Comparison of ENCODE assay signal across 8 cellular contexts in genomic region chr9:137551656-137552534, GRCh38.
DNase-seq lines count a peak whose midpoint lies in the region; ATAC-seq lines count a peak whose summit lies in the region.

TSS of gene MRPL41 (plus strand) at chr9:137551879. CDS start at chr9:137552082, 203 bp downstream.

- H3K9me3 Mint-ChIP-seq in memory B cell = no peaks in the 10 kb centered on the region

- no peaks in the 10 kb centered on the region for H3K27me3 ChIP-seq in effector memory CD4-positive, alpha-beta T cell (replicated peaks; ENCODE audit: control insufficient read depth, insufficient read depth, low read length, poor library complexity, severe bottlenecking)

- peak; percentile 96 for DNase-seq in CD1c-positive myeloid dendritic cell (ENCODE audit: extremely low spot score)
- DNase-seq in HK-2 (ENCODE audit: unreplicated experiment) = peak; percentile 91
- DNase-seq in NK-92 treated with Interleukin-12 subunit alpha and Interleukin-12 subunit beta, amount 100 ng/mL, for 24 hours (lab: John Stamatoyannopoulos, UW) = peak; percentile 82
- peak; percentile 71 to 76 for DNase-seq in activated CD8-positive, alpha-beta memory T cell treated with anti-CD3 and anti-CD28 coated beads for 4 hours (ENCODE audit: low read depth in 2 of 2)
- peak; percentile 71 to 91 (median 85) for DNase-seq in effector memory CD4-positive, alpha-beta T cell
- peak in 1 of 2 donors; percentile 81 for DNase-seq in memory B cell (ENCODE audit: low spot score in 2 of 2)
- peak; percentile 79 for DNase-seq in stimulated activated CD8-positive, alpha-beta memory T cell treated with anti-CD3 and anti-CD28 coated beads, Interleukin-12 subunit alpha, Interleukin-12 subunit beta, amount 100 ng/mL, for 24 hours (ENCODE audit: extremely low read depth)

- H3K36me3 ChIP-seq in effector memory CD4-positive, alpha-beta T cell (ENCODE audit: control insufficient read depth, insufficient read depth, low read length) = peaks cover 4% of the 10 kb centered on the region

- H3K4me1 ChIP-seq in effector memory CD4-positive, alpha-beta T cell (ENCODE audit: control insufficient read depth, insufficient read depth, low read length, poor library complexity, severe bottlenecking) = peaks cover 12% of the 10 kb centered on the region

- peak within 1 kb of the TSS; percentile 68 for H3K4me3 ChIP-seq in effector memory CD4-positive, alpha-beta T cell (ENCODE audit: insufficient read depth, low read depth, low read length, poor library complexity, severe bottlenecking)

- H3K27me3 Mint-ChIP-seq in memory B cell = no peaks in the 10 kb centered on the region

- no peaks in the 10 kb centered on the region for H3K9me3 ChIP-seq in effector memory CD4-positive, alpha-beta T cell (ENCODE audit: control insufficient read depth, low read length)

- H3K4me3 Mint-ChIP-seq in memory B cell = peak within 1 kb of the TSS; percentile 84

- peak within 1 kb of the TSS; percentile 73 for H3K27ac ChIP-seq in effector memory CD4-positive, alpha-beta T cell (ENCODE audit: insufficient read depth, low read length, poor library complexity, severe bottlenecking)

- H3K4me1 Mint-ChIP-seq in memory B cell = peaks cover 14% of the 10 kb centered on the region

- peaks cover 13% of the 10 kb centered on the region for H3K36me3 Mint-ChIP-seq in memory B cell

- ATAC-seq in GM19397 (IDR thresholded peaks at IDR 0.05; ENCODE audit: unreplicated experiment) (peak; percentile 82), memory B cell (ENCODE audit: low read depth) (peak; percentile 85)

- peak within 1 kb of the TSS; percentile 79 for H3K27ac Mint-ChIP-seq in memory B cell
